Comparison of ENCODE assay signal across 16 cellular contexts in the genomic region with DNA sequence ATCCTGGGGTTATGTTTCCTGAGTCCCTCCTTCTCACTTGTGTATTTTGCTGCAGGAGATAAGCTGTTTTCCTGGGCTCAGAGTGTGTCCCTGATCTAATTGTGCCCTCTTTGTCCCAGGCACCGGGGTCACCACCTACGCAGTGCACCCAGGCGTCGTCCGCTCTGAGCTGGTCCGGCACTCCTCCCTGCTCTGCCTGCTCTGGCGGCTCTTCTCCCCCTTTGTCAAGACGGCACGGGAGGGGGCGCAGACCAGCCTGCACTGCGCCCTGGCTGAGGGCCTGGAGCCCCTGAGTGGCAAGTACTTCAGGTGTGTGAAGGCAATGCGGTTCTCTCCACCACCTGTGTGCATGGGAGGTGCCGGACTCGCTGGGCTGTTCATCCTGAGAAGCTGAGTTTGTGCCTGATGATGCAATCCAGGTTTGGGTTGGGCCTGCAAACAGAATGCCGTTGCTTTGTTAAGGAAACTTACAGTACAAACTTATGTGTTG. TPM values are rescaled to one million over a fixed set of nuclear protein-coding genes. Genes with fewer than 3 reads are reported as not detected.
DNase-seq lines count a peak whose midpoint lies in the region; ATAC-seq and TF ChIP-seq lines count a peak whose summit lies in the region.
"Had no signal": no experiment of that assay in that cellular context is flagged by ENCODE, and none has a peak within 500 bp of the region (broad histone marks: within the 10 kb centered on the region; RNA-seq: fewer than 3 reads in every experiment).

No MANE protein-coding gene starts in this region.

- H3K4me3 ChIP-seq in fibroblast of pulmonary artery (replicated peaks; ENCODE audit: low read depth, low read length) = no peak overlapping the region
- H3K4me3 ChIP-seq in lung = no peak overlapping the region
- no peak overlapping the region for H3K4me3 ChIP-seq in upper lobe of left lung

- no peak overlapping the region for H3K27ac Mint-ChIP-seq in T-helper 17 cell
- H3K27ac Mint-ChIP-seq: activated T-helper 1 cell treated with anti-CD3 and anti-CD28 coated beads, Interleukin-12 subunit alpha, Interleukin-12 subunit beta, Interleukin-2, Interleukin-4 antibody, amounts not matched to agents 30 ng/mL and 10 ng/mL and 1 ng/mL, durations not matched to agents 14 hours and 24 hours and 36 hours; CD14-positive monocyte; stimulated activated naive CD8-positive, alpha-beta T cell treated with anti-CD3 and anti-CD28 coated beads, Interleukin-15, Interleukin-2, amounts not matched to agents 100 ng/mL and 50 ng/mL, for 24 hours; T-cell had no signal

- TF ChIP-seq CTCF in fibroblast of pulmonary artery (IDR thresholded peaks at IDR 0.05; ENCODE audit: low read length, missing control alignments) (no peak), lung (IDR thresholded peaks at IDR 0.05; ENCODE audit: control extremely low read depth, extremely low read depth) (no peak), upper lobe of left lung (IDR thresholded peaks at IDR 0.05) (no peak)

- no peak overlapping the region for H3K27ac ChIP-seq in lung (ENCODE audit: low read depth in 1 of 2, low read length in 1 of 2)
- H3K27ac ChIP-seq in upper lobe of left lung = no peak overlapping the region

- TF ChIP-seq EP300 in upper lobe of left lung (IDR thresholded peaks at IDR 0.05) = no peak

- H3K9me3 ChIP-seq in lung (ENCODE audit: control insufficient read depth in 2 of 2, insufficient read depth in 1 of 2, low read length in 1 of 2) (peaks cover 0 to 9% of the 10 kb centered on the region in 2 donors), upper lobe of left lung (no peaks in the 10 kb centered on the region), T-helper 17 cell (ENCODE audit: control insufficient read depth, low read length, poor library complexity, severe bottlenecking) (no peaks in the 10 kb centered on the region)

- ATAC-seq in lung (ENCODE audit: insufficient read depth, low FRiP score) = no peak
- peak; percentile 39 to 75 for ATAC-seq in upper lobe of left lung (ENCODE audit: low FRiP score in 2 of 2)
- ATAC-seq in HG03175 (IDR thresholded peaks at IDR 0.05; ENCODE audit: unreplicated experiment) = no peak
- ATAC-seq in T-helper 17 cell = no peak
- ATAC-seq: PC-3, T-cell had no signal

- H3K27me3 ChIP-seq in lung (ENCODE audit: control insufficient read depth, insufficient read depth) (no peaks in the 10 kb centered on the region), upper lobe of left lung (no peaks in the 10 kb centered on the region)

- 49 to 72% methylated on average over 15 of the region's 15 CpGs for WGBS in lung, 2 donors
- WGBS in upper lobe of left lung, 2 donors = 53% methylated on average over 10 to 15 of the region's 15 CpGs

- peaks cover 31% of the 10 kb centered on the region for H3K27me3 Mint-ChIP-seq in T-helper 17 cell

- no peaks in the 10 kb centered on the region for H3K36me3 ChIP-seq in lung (ENCODE audit: control insufficient read depth in 2 of 2, insufficient read depth in 2 of 2, low read length in 2 of 2)
- no peaks in the 10 kb centered on the region for H3K36me3 ChIP-seq in upper lobe of left lung

- peak; percentile 64 for DNase-seq in NCI-H510A treated with DMSO at 0.1 percent for 48 hours (lab: John Stamatoyannopoulos, UW)
- DNase-seq in fibroblast of pulmonary artery (ENCODE audit: low read depth) = peak; percentile 18
- peak; percentile 57 for DNase-seq in lung (ENCODE audit: low spot score)
- peak; percentile 58 to 78 for DNase-seq in upper lobe of left lung
- no peak for DNase-seq in stimulated activated CD4-positive, alpha-beta T cell treated with anti-CD3 and anti-CD28 coated beads, Interleukin-12 subunit alpha, Interleukin-12 subunit beta, amount 100 ng/mL, for 4 hours
- no peak for DNase-seq in T-helper 17 cell
- DNase-seq: effector CD8-positive, alpha-beta T cell; GDM1; NCI-H2081 treated with DMSO at 0.1 percent for 48 hours; PC-3; T-cell had no signal

- H3K36me3 Mint-ChIP-seq in T-helper 17 cell (ENCODE audit: low read depth) = peaks cover 2% of the 10 kb centered on the region
- H3K36me3 Mint-ChIP-seq: CD14-positive monocyte had no signal

- no peaks in the 10 kb centered on the region for H3K4me1 ChIP-seq in lung (ENCODE audit: control insufficient read depth in 2 of 2, insufficient read depth in 2 of 2, low read length in 2 of 2)
- H3K4me1 ChIP-seq in upper lobe of left lung = no peaks in the 10 kb centered on the region

- no peak for TF ChIP-seq POLR2A in upper lobe of left lung (IDR thresholded peaks at IDR 0.05)

- H3K4me1 Mint-ChIP-seq in T-helper 17 cell = no peaks in the 10 kb centered on the region
- H3K4me1 Mint-ChIP-seq: CD14-positive monocyte, T-cell had no signal

- H3K4me3 Mint-ChIP-seq in T-helper 17 cell = no peak overlapping the region
- H3K4me3 Mint-ChIP-seq: activated T-helper 1 cell treated with anti-CD3 and anti-CD28 coated beads, Interleukin-12 subunit alpha, Interleukin-12 subunit beta, Interleukin-2, Interleukin-4 antibody, amounts not matched to agents 30 ng/mL and 10 ng/mL and 1 ng/mL, durations not matched to agents 14 hours and 24 hours and 36 hours; CD14-positive monocyte; stimulated activated naive CD8-positive, alpha-beta T cell treated with anti-CD3 and anti-CD28 coated beads, Interleukin-15, Interleukin-2, amounts not matched to agents 100 ng/mL and 50 ng/mL, for 24 hours; T-cell had no signal

RNA-seq across cellular contexts. Expression of a gene that starts 27.4 kb away (rescaled TPM):
- under 1 TPM in 1 of 2 donors, not detected in 1; 0.25 TPM for total RNA-seq in lung
- polyA plus RNA-seq in lung = under 1 TPM; 0.06 to 0.22 TPM
- total RNA-seq in upper lobe of left lung = under 1 TPM in 3 of 6 donors, not detected in 3; 0.17 to 0.40 (median 0.39) TPM
- total RNA-seq in T-helper 17 cell = not detected
- total RNA-seq: activated T-helper 1 cell treated with anti-CD3 and anti-CD28 coated beads, Interleukin-12 subunit alpha, Interleukin-12 subunit beta, Interleukin-2, Interleukin-4 antibody, amounts not matched to agents 30 ng/mL and 10 ng/mL and 1 ng/mL, durations not matched to agents 14 hours and 24 hours and 36 hours; mononuclear cell; PC-3; T-cell had no signal
- polyA plus RNA-seq: CD14-positive monocyte had no signal

RNA-seq across cellular contexts. Expression of a gene that starts 33.6 kb away (rescaled TPM):
- total RNA-seq in lung (10 to 100 TPM; 73.7 to 80.3 TPM), upper lobe of left lung (10 to 100 TPM; 42.8 to 61.1 (median 49.4) TPM), T-helper 17 cell (10 to 100 TPM; 23.4 to 34.4 TPM)
- 10 to 100 TPM; 42.0 to 60.3 TPM for polyA plus RNA-seq in lung

RNA-seq across cellular contexts. Expression of a gene that starts 54.7 kb away (rescaled TPM):
- total RNA-seq in lung (100 to 1,000 TPM in 1 of 2 donors, 10 to 100 TPM in 1; 43.9 to 105 TPM), upper lobe of left lung (100 to 1,000 TPM in 1 of 6 donors, 10 to 100 TPM in 5; 39.8 to 107 (median 57.5) TPM), T-helper 17 cell (10 to 100 TPM; 41.2 to 48.1 TPM)
- polyA plus RNA-seq in lung = 10 to 100 TPM; 48.4 to 86.6 TPM

Comparison
In these comparisons a context has a peak if more than half of its experiments do, and no peak if none do; other contexts are left out.
1. DNase-seq: peak in NCI-H510A treated with DMSO at 0.1 percent for 48 hours (single experiment), fibroblast of pulmonary artery (single experiment), lung (single experiment) and upper lobe of left lung (2 of 2); none in stimulated activated CD4-positive, alpha-beta T cell treated with anti-CD3 and anti-CD28 coated beads, Interleukin-12 subunit alpha, Interleukin-12 subunit beta, amount 100 ng/mL, for 4 hours (single experiment) and T-helper 17 cell (0 of 3).
2. ATAC-seq: peak in upper lobe of left lung (2 of 2); none in lung (single experiment), HG03175 (single experiment) and T-helper 17 cell (single experiment).